ENCODE assay signal across 8 cellular contexts in the genomic region with DNA sequence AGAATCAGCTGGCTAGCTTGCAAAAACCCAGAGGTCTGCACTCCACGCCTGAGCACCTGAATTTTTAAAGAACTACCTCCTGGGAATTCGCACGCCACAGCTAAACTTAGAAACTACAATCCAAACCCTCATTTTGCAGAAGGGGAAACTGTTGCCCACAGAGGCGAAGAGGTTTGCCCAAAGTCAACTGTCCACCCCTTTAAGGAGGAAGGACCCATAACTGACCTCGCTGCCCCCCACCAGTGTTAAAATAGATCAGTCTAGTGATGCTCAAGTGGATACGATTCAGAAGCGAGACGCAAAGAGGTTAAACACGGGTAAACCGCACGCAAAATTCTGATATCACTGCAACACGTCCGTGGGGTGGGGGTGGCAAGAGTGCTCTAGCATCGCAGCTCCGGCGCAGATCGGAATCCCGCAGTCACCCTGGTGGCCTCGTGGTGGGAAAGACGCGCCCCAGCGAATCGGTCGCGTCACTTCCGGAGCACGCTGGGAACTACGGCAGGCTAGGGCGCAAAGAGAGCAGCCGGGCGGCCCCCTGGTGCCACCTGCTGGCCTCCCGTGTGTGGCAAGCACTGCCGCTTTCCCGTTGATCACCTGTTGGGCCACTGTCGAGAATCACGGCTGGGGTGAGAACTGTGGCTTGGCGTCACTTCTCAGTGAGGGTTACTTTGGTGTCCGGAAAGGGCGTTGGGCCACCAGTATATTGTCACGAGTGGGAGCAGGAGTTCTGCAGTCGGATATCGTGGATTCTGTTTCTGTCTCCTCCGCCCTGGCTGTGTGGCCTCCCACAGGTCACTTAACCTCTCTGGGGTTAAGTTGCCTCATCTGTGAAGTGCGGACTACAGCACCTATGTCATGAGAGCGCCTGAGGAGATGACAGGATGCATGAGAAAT. TPM values are rescaled to one million over a fixed set of nuclear protein-coding genes. Genes with fewer than 3 reads are reported as not detected.
A peak's percentile ranks its signal among the peaks of the same experiment; 100 is the strongest.
DNase-seq lines count a peak whose midpoint lies in the region; ATAC-seq and TF ChIP-seq lines count a peak whose summit lies in the region.

Gene ALKBH2 (minus strand): TSS at position 451 of the 897 bp plus-strand sequence. CDS start 686 bp downstream, outside the sequence.

- peak within 1 kb of the TSS; percentile 83 for H3K4me3 ChIP-seq in adipocyte (ENCODE audit: low read length)
- peak within 1 kb of the TSS; percentile 26 to 56 (median 51) for H3K4me3 ChIP-seq in upper lobe of left lung

- 12 to 13% methylated on average over 14 to 18 of the region's 45 CpGs for WGBS in upper lobe of left lung, 2 donors

- H3K27me3 ChIP-seq in adipocyte (replicated peaks; ENCODE audit: control insufficient read depth, insufficient read depth, low read length): no peaks in the 10 kb centered on the region
- H3K27me3 ChIP-seq in upper lobe of left lung: no peaks in the 10 kb centered on the region

- ATAC-seq in HG02759 (IDR thresholded peaks at IDR 0.05; ENCODE audit: unreplicated experiment) (peak; percentile 65), upper lobe of left lung (ENCODE audit: low FRiP score in 2 of 2) (peak; percentile 91 to 93)

- TF ChIP-seq EP300 in upper lobe of left lung (IDR thresholded peaks at IDR 0.05): peak in 2 of 4 donors; percentile 78 to 81

- H3K27ac ChIP-seq in upper lobe of left lung: peak within 1 kb of the TSS; percentile 36 to 68 (median 57)

- TF ChIP-seq CTCF in GM12872 (IDR thresholded peaks at IDR 0.05; ENCODE audit: insufficient read depth, low read depth, low read length): peak; percentile 99
- TF ChIP-seq CTCF in upper lobe of left lung (IDR thresholded peaks at IDR 0.05): peak; percentile 95 to 99 (median 98)

- DNase-seq in NCI-H1417 treated with DMSO at 0.1 percent for 48 hours (lab: John Stamatoyannopoulos, UW) (peak; percentile 80), SW480 (ENCODE audit: low spot score) (peak; percentile 87), adipocyte (ENCODE audit: low read depth) (peak; percentile 98), cardiac septum (ENCODE audit: low spot score) (peak; percentile 97), posterior cingulate gyrus (peak; percentile 86 to 99 (median 94)), upper lobe of left lung (peak; percentile 96 to 97)

- H3K4me1 ChIP-seq in adipocyte (ENCODE audit: control insufficient read depth, insufficient read depth, low read length) (peaks cover 20% of the 10 kb centered on the region), upper lobe of left lung (peaks cover 17 to 33% (median 24%) of the 10 kb centered on the region in 4 donors)

- H3K9me3 ChIP-seq in adipocyte (ENCODE audit: control insufficient read depth, low read length): no peaks in the 10 kb centered on the region
- no peaks in the 10 kb centered on the region for H3K9me3 ChIP-seq in upper lobe of left lung

- intact Hi-C loops in cardiac septum (cut with DNase I) (loop anchor here (2.0 to 10.0 kb wide), 4 partner anchors 141 to 528 kb away; partner anchors contain the start of gene SSH1), posterior cingulate gyrus (cut with DNase I) (loop anchor here (1.0 to 10.0 kb wide), 6 partner anchors 38 to 531 kb away; partner anchors contain the start of genes ISCU, SART3 and SVOP)

- H3K36me3 ChIP-seq in adipocyte (ENCODE audit: control insufficient read depth, insufficient read depth, low read length, severe bottlenecking) (peaks cover 12% of the 10 kb centered on the region), upper lobe of left lung (peaks cover 0 to 23% (median 8%) of the 10 kb centered on the region in 4 donors)

- peak in 2 of 4 donors; percentile 35 to 46 for TF ChIP-seq POLR2A in upper lobe of left lung (IDR thresholded peaks at IDR 0.05)

- peak within 1 kb of the TSS; percentile 83 for H3K9ac ChIP-seq in adipocyte (ENCODE audit: low read length)

RNA-seq across cellular contexts. Expression of gene ALKBH2, which starts in this region (rescaled TPM):
- total RNA-seq in cardiac septum: 9.7 TPM
- total RNA-seq in upper lobe of left lung: 10 to 100 TPM in 4 of 6 donors, 1 to 10 TPM in 2; 1.9 to 16.4 (median 12.4) TPM

Comparison
In these comparisons a context has a peak if more than half of its experiments do, and no peak if none do; other contexts are left out.
1. Peak in every context shown above with its lines: DNase-seq, ATAC-seq, H3K4me3 ChIP-seq and H3K27ac ChIP-seq.